In genomic region chr2:209121691-209122090, GRCh38 we compare ENCODE assay signal across 14 cellular contexts.
DNase-seq lines count a peak whose midpoint lies in the region; ATAC-seq and TF ChIP-seq lines count a peak whose summit lies in the region.
"Had no signal": no experiment of that assay in that cellular context is flagged by ENCODE, and none has a peak within 500 bp of the region (broad histone marks: within the 10 kb centered on the region; RNA-seq: fewer than 3 reads in every experiment).

No MANE protein-coding gene starts in this region.

- in situ Hi-C loops in GM13977 (cut with MboI; ENCODE audit: low pct_unique_long_range_greater_than_20kb, low sequenced_read_pairs, unreplicated experiment) = no loop called here
- in situ Hi-C loops in ACHN (cut with HindIII; ENCODE audit: low pct_ligation_motif_present, low pct_unique_long_range_greater_than_20kb, low sequenced_read_pairs) = no loop called here

- DNase-seq in RPMI8226 = peak; percentile 26
- no peak for DNase-seq in NCI-H2227 (lab: John Stamatoyannopoulos, UW; ENCODE audit: unreplicated experiment)
- DNase-seq in posterior cingulate gyrus = no peak
- no peak for DNase-seq in GM13977 (ENCODE audit: low spot score)
- no peak for DNase-seq in ACHN
- DNase-seq: activated CD4-positive, alpha-beta T cell treated with anti-CD3 and anti-CD28 coated beads for 1 hour; activated naive CD4-positive, alpha-beta T cell treated with Interleukin-2 at 50 U/mL for 16 hours; glutamatergic neuron; NCI-H2081 treated with DMSO at 0.1 percent for 48 hours; psoas muscle; Right ventricle myocardium superior had no signal

- TF ChIP-seq CTCF in GM13977 (IDR thresholded peaks at IDR 0.05; ENCODE audit: extremely low read depth, insufficient read depth, missing control alignments) = no peak

- peak; percentile 96 for ATAC-seq in GM18867 (IDR thresholded peaks at IDR 0.05; ENCODE audit: unreplicated experiment)
- peak; percentile 96 for ATAC-seq in GM21576 (IDR thresholded peaks at IDR 0.05; ENCODE audit: unreplicated experiment)
- peak; percentile 91 for ATAC-seq in HG03108 (IDR thresholded peaks at IDR 0.05; ENCODE audit: unreplicated experiment)
- ATAC-seq: psoas muscle had no signal

- intact Hi-C loops in posterior cingulate gyrus (cut with DNase I) = no loop called here
